24 cellular contexts compared by ENCODE assay signal in genomic region chr3:178350763-178351162, GRCh38.
DNase-seq lines count a peak whose midpoint lies in the region; ATAC-seq, FAIRE-seq and TF ChIP-seq lines count a peak whose summit lies in the region.
"Had no signal": no experiment of that assay in that cellular context is flagged by ENCODE, and none has a peak within 500 bp of the region (broad histone marks: within the 10 kb centered on the region; RNA-seq: fewer than 3 reads in every experiment).

No MANE protein-coding gene starts in this region.

- H3K4me1 Mint-ChIP-seq in Calu3 (ENCODE audit: low read depth, unreplicated experiment): peaks cover 8% of the 10 kb centered on the region
- H3K4me1 Mint-ChIP-seq: activated naive CD4-positive, alpha-beta T cell treated with anti-CD3 and anti-CD28 coated beads, Interleukin-2, amount 50 U/mL, for 24 hours; naive B cell had no signal

- no peaks in the 10 kb centered on the region for H3K36me3 ChIP-seq in endothelial cell of umbilical vein (ENCODE audit: control insufficient read depth in 2 of 2, extremely low read depth in 1 of 2, insufficient read depth in 2 of 2, low read length in 2 of 2)
- H3K36me3 ChIP-seq: tibial artery had no signal

- POLR2A ChIA-PET in endothelial cell of umbilical vein (lab: Charles Lee): no interaction called here

- H3K27me3 ChIP-seq in endothelial cell of umbilical vein (ENCODE audit: control insufficient read depth in 2 of 2, insufficient read depth in 2 of 2, low read length in 2 of 2): no peaks in the 10 kb centered on the region
- H3K27me3 ChIP-seq: foreskin keratinocyte, tibial artery had no signal

- H3K4me1 ChIP-seq in endothelial cell of umbilical vein (ENCODE audit: control insufficient read depth, extremely low read depth, insufficient read depth, low read length): peaks cover 21% of the 10 kb centered on the region
- H3K4me1 ChIP-seq: foreskin keratinocyte had no signal

- no peaks in the 10 kb centered on the region for H3K36me3 Mint-ChIP-seq in Calu3 (ENCODE audit: insufficient read depth, unreplicated experiment)
- H3K36me3 Mint-ChIP-seq: activated naive CD4-positive, alpha-beta T cell treated with anti-CD3 and anti-CD28 coated beads, Interleukin-2, amount 50 U/mL, for 24 hours; naive B cell had no signal

- intact Hi-C loops in endothelial cell of umbilical vein (cut with micrococcal nuclease): no loop called here
- intact Hi-C loops in Calu3 (cut with micrococcal nuclease; ENCODE audit: unreplicated experiment): no loop called here

- CTCF ChIA-PET in endothelial cell of umbilical vein (lab: Charles Lee) (interaction anchor here (0.6 kb wide), 1 partner anchor 35 kb away, joined by 3 read pairs; no protein-coding TSS in a partner anchor), Calu3 (lab: Charles Lee) (no interaction called here)

- FAIRE-seq in endothelial cell of umbilical vein (lab: Jason Lieb, UNC): no peak
- FAIRE-seq: colon, GM12891 had no signal

- no peak overlapping the region for H3K27ac Mint-ChIP-seq in Calu3 (ENCODE audit: unreplicated experiment)
- H3K27ac Mint-ChIP-seq: activated naive CD4-positive, alpha-beta T cell treated with anti-CD3 and anti-CD28 coated beads, Interleukin-2, amount 50 U/mL, for 24 hours; endodermal cell; naive B cell; progenitor cell of endocrine pancreas had no signal

- H3K27me3 Mint-ChIP-seq in Calu3 (ENCODE audit: unreplicated experiment): no peaks in the 10 kb centered on the region
- H3K27me3 Mint-ChIP-seq: activated naive CD4-positive, alpha-beta T cell treated with anti-CD3 and anti-CD28 coated beads, Interleukin-2, amount 50 U/mL, for 24 hours; progenitor cell of endocrine pancreas had no signal

- DNase-seq in EH (ENCODE audit: low read depth) (peak; percentile 68), OCI-M1 (lab: John Stamatoyannopoulos, UW) (peak; percentile 20), endothelial cell of umbilical vein (ENCODE audit: low read depth, low spot score) (no peak), omental fat pad (ENCODE audit: low spot score) (no peak), NCI-H187 (lab: John Stamatoyannopoulos, UW) (no peak), Calu3 (no peak), Kasumi-1 (lab: John Stamatoyannopoulos, UW) (no peak)
- DNase-seq: activated CD4-positive, alpha-beta T cell treated with anti-CD3 and anti-CD28 coated beads for 1 hour; activated CD8-positive, alpha-beta memory T cell treated with anti-CD3 and anti-CD28 coated beads for 24 hours; activated T-cell treated with anti-CD3 and anti-CD28 coated beads, Interleukin-2, amount 50 U/mL, for 48 hours; endodermal cell; foreskin keratinocyte; naive B cell; NCI-H1417 treated with DMSO at 0.1 percent for 48 hours; NCI-H524 treated with DMSO at 0.1 percent for 48 hours; RPMI8226; stimulated activated CD4-positive, alpha-beta T cell treated with anti-CD3 and anti-CD28 coated beads, Interleukin-4, amount 100 ng/mL, for 1 hour; stimulated activated naive CD8-positive, alpha-beta T cell treated with anti-CD3 and anti-CD28 coated beads, Interleukin-15, Interleukin-2, amounts not matched to agents 100 U/mL and 50 U/mL, for 24 hours; tibial artery had no signal

- no peak overlapping the region for H3K27ac ChIP-seq in endothelial cell of umbilical vein (ENCODE audit: insufficient read depth, low read depth, low read length)
- H3K27ac ChIP-seq: foreskin keratinocyte, tibial artery had no signal

- dilution Hi-C loops in endothelial cell of umbilical vein (cut with MboI; ENCODE audit: extremely low pct_ligation_motif_present, low sequenced_read_pairs): no loop called here

- peak overlapping the region; percentile 46 for H2AFZ ChIP-seq in endothelial cell of umbilical vein (ENCODE audit: low read depth, low read length)

- H3K4me2 ChIP-seq in endothelial cell of umbilical vein (ENCODE audit: insufficient read depth, low read length): no peak overlapping the region

- H3K9me3 Mint-ChIP-seq in Calu3 (ENCODE audit: low read depth, unreplicated experiment): no peaks in the 10 kb centered on the region
- H3K9me3 Mint-ChIP-seq: activated naive CD4-positive, alpha-beta T cell treated with anti-CD3 and anti-CD28 coated beads, Interleukin-2, amount 50 U/mL, for 24 hours had no signal

- no peak overlapping the region for H3K9ac ChIP-seq in endothelial cell of umbilical vein (replicated peaks; ENCODE audit: extremely low read depth, insufficient read depth, low read length)

- H3K9me1 ChIP-seq in endothelial cell of umbilical vein (replicated peaks; ENCODE audit: control insufficient read depth, extremely low read depth, insufficient read depth, low read length): no peaks in the 10 kb centered on the region

- no peak overlapping the region for H3K4me3 ChIP-seq in endothelial cell of umbilical vein (replicated peaks in 1 of 3; ENCODE audit: insufficient read depth in 1 of 3, low read depth in 1 of 3, low read length in 3 of 3)
- H3K4me3 ChIP-seq: tibial artery had no signal

- no peaks in the 10 kb centered on the region for H3K79me2 ChIP-seq in endothelial cell of umbilical vein (ENCODE audit: control insufficient read depth, insufficient read depth, low read length)

- BruUV-seq in endothelial cell of umbilical vein (replicated peaks; lab: Mats Ljungman, UMichigan): no TSS peak
- BruUV-seq in Calu3 (replicated peaks; lab: Mats Ljungman, UMichigan): no TSS peak

- no peak for TF ChIP-seq POLR2A in endothelial cell of umbilical vein (IDR thresholded peaks at IDR 0.05; ENCODE audit: low read depth, low read length)

- H3K4me3 Mint-ChIP-seq in Calu3 (ENCODE audit: low read depth, unreplicated experiment): no peak overlapping the region
- H3K4me3 Mint-ChIP-seq: activated naive CD4-positive, alpha-beta T cell treated with anti-CD3 and anti-CD28 coated beads, Interleukin-2, amount 50 U/mL, for 24 hours; endodermal cell; naive B cell had no signal

- TF ChIP-seq CTCF in endothelial cell of umbilical vein (IDR thresholded peaks at IDR 0.05; ENCODE audit: extremely low read depth in 1 of 2, insufficient read depth in 1 of 2, low read depth in 1 of 2, low read length in 2 of 2) (no peak), omental fat pad (IDR thresholded peaks at IDR 0.05) (no peak), Calu3 (IDR thresholded peaks at IDR 0.05; ENCODE audit: unreplicated experiment) (no peak)

- no peaks in the 10 kb centered on the region for H3K9me3 ChIP-seq in endothelial cell of umbilical vein (replicated peaks; ENCODE audit: control insufficient read depth, insufficient read depth, low read length)
- H3K9me3 ChIP-seq: tibial artery had no signal

- no peaks in the 10 kb centered on the region for H4K20me1 ChIP-seq in endothelial cell of umbilical vein (replicated peaks; ENCODE audit: control insufficient read depth, extremely low read depth, insufficient read depth, low read length)

- ATAC-seq in omental fat pad (ENCODE audit: low FRiP score) (peak; percentile 76), GM18907 (IDR thresholded peaks at IDR 0.05; ENCODE audit: unreplicated experiment) (no peak)
- ATAC-seq: foreskin keratinocyte; stimulated activated naive CD8-positive, alpha-beta T cell treated with anti-CD3 and anti-CD28 coated beads, Interleukin-15, Interleukin-2, amounts not matched to agents 100 U/mL and 50 U/mL, for 24 hours had no signal

TF ChIP-seq in endothelial cell of umbilical vein, 7 proteins besides CTCF, POLR2A, EP300 and RAD21:
- no peak for TF ChIP-seq EZH2 (IDR thresholded peaks at IDR 0.05; ENCODE audit: borderline replicate concordance, low read depth, low read length, severe bottlenecking)
- no peak for TF ChIP-seq JUN (IDR thresholded peaks at IDR 0.05; ENCODE audit: borderline replicate concordance, insufficient read depth, insufficient read length, low read depth)
- TF ChIP-seq MYC (IDR thresholded peaks at IDR 0.05; ENCODE audit: low read depth, low read length): no peak
- TF ChIP-seq MAX (IDR thresholded peaks at IDR 0.05; ENCODE audit: insufficient read depth, insufficient read length): no peak
- no peak for TF ChIP-seq POLR2AphosphoS5 (IDR thresholded peaks at IDR 0.05; ENCODE audit: insufficient read depth, low read depth, low read length)
- TF ChIP-seq GATA2 (IDR thresholded peaks at IDR 0.05; ENCODE audit: insufficient read depth, insufficient read length, low read depth, low read length): no peak
- TF ChIP-seq FOS (IDR thresholded peaks at IDR 0.05; ENCODE audit: borderline replicate concordance, insufficient read depth, low read length): no peak

Comparison
In these comparisons a context has a peak if more than half of its experiments do, and no peak if none do; other contexts are left out.
1. DNase-seq: peak in EH (single experiment) and OCI-M1 (single experiment); none in endothelial cell of umbilical vein (single experiment), omental fat pad (single experiment), NCI-H187 (0 of 2), Calu3 (single experiment) and Kasumi-1 (0 of 2).